In genomic region chr4:169142906-169143305, GRCh38 we compare ENCODE assay signal across 18 cellular contexts.
"Had no signal": no experiment of that assay in that cellular context is flagged by ENCODE, and none has a peak within 500 bp of the region (broad histone marks: within the 10 kb centered on the region; RNA-seq: fewer than 3 reads in every experiment).

No MANE protein-coding gene starts in this region.

- H3K27me3 ChIP-seq: colonic mucosa, foreskin keratinocyte, tibial artery had no signal

- DNase-seq: activated CD4-positive, alpha-beta memory T cell treated with anti-CD3 and anti-CD28 coated beads, Interleukin-2, amount 10 ng/mL, durations not matched to agents 7 days and 5 days; activated CD4-positive, alpha-beta T cell treated with anti-CD3 and anti-CD28 coated beads, Interleukin-2, amount 10 ng/mL, durations not matched to agents 24 days and 14 days; activated effector memory CD4-positive, alpha-beta T cell treated with anti-CD3 and anti-CD28 coated beads, Interleukin-2, amount 50 U/mL, for 16 hours; activated naive CD4-positive, alpha-beta T cell treated with anti-CD3 and anti-CD28 coated beads, Interleukin-2, amount 10 ng/mL, durations not matched to agents 7 days and 5 days; amygdala; colonic mucosa; erythroblast; foreskin keratinocyte; left ventricle myocardium superior; mammary epithelial cell; midbrain; nucleus accumbens; stimulated activated CD4-positive, alpha-beta T cell treated with anti-CD3 and anti-CD28 coated beads, Interleukin-12 subunit alpha, Interleukin-12 subunit beta, amount 100 ng/mL, for 4 hours; stimulated activated CD4-positive, alpha-beta T cell treated with anti-CD3 and anti-CD28 coated beads, Interleukin-4, amount 100 ng/mL, for 4 hours; stimulated activated naive CD8-positive, alpha-beta T cell treated with anti-CD3 and anti-CD28 coated beads, Interleukin-15, Interleukin-2, amounts not matched to agents 100 U/mL and 50 U/mL, for 24 hours; tibial artery had no signal

- H3K27ac Mint-ChIP-seq: activated CD4-positive, alpha-beta memory T cell treated with anti-CD3 and anti-CD28 coated beads, Interleukin-2, amount 10 ng/mL, durations not matched to agents 7 days and 5 days; activated CD4-positive, alpha-beta T cell treated with anti-CD3 and anti-CD28 coated beads, Interleukin-2, amount 10 ng/mL, durations not matched to agents 24 days and 14 days; activated naive CD4-positive, alpha-beta T cell treated with anti-CD3 and anti-CD28 coated beads, Interleukin-2, amount 10 ng/mL, durations not matched to agents 7 days and 5 days; natural killer cell treated with Interleukin-12 subunit alpha and Interleukin-12 subunit beta and Interleukin-15 and Interleukin-18, amount 100 ng/mL, for 72 hours had no signal

- H3K36me3 Mint-ChIP-seq: activated naive CD4-positive, alpha-beta T cell treated with anti-CD3 and anti-CD28 coated beads, Interleukin-2, amount 10 ng/mL, durations not matched to agents 7 days and 5 days; natural killer cell treated with Interleukin-12 subunit alpha and Interleukin-12 subunit beta and Interleukin-15 and Interleukin-18, amount 100 ng/mL, for 72 hours had no signal

- H3K4me3 ChIP-seq: colonic mucosa, tibial artery had no signal

- H3K27ac ChIP-seq: colonic mucosa, foreskin keratinocyte, tibial artery had no signal

- H3K4me1 Mint-ChIP-seq: activated CD4-positive, alpha-beta memory T cell treated with anti-CD3 and anti-CD28 coated beads, Interleukin-2, amount 10 ng/mL, durations not matched to agents 7 days and 5 days; activated CD4-positive, alpha-beta T cell treated with anti-CD3 and anti-CD28 coated beads, Interleukin-2, amount 10 ng/mL, durations not matched to agents 24 days and 14 days; activated naive CD4-positive, alpha-beta T cell treated with anti-CD3 and anti-CD28 coated beads, Interleukin-2, amount 10 ng/mL, durations not matched to agents 7 days and 5 days had no signal

- H3K27me3 Mint-ChIP-seq: activated CD4-positive, alpha-beta T cell treated with anti-CD3 and anti-CD28 coated beads, Interleukin-2, amount 10 ng/mL, durations not matched to agents 24 days and 14 days; activated naive CD4-positive, alpha-beta T cell treated with anti-CD3 and anti-CD28 coated beads, Interleukin-2, amount 10 ng/mL, durations not matched to agents 7 days and 5 days; natural killer cell treated with Interleukin-12 subunit alpha and Interleukin-12 subunit beta and Interleukin-15 and Interleukin-18, amount 100 ng/mL, for 72 hours had no signal

- H3K4me1 ChIP-seq: colonic mucosa had no signal

- H3K36me3 ChIP-seq: colonic mucosa, tibial artery had no signal

- H3K4me3 Mint-ChIP-seq: activated CD4-positive, alpha-beta memory T cell treated with anti-CD3 and anti-CD28 coated beads, Interleukin-2, amount 10 ng/mL, durations not matched to agents 7 days and 5 days; activated CD4-positive, alpha-beta T cell treated with anti-CD3 and anti-CD28 coated beads, Interleukin-2, amount 10 ng/mL, durations not matched to agents 24 days and 14 days; activated naive CD4-positive, alpha-beta T cell treated with anti-CD3 and anti-CD28 coated beads, Interleukin-2, amount 10 ng/mL, durations not matched to agents 7 days and 5 days; natural killer cell treated with Interleukin-12 subunit alpha and Interleukin-12 subunit beta and Interleukin-15 and Interleukin-18, amount 100 ng/mL, for 72 hours had no signal

- H3K9me3 Mint-ChIP-seq: activated CD4-positive, alpha-beta memory T cell treated with anti-CD3 and anti-CD28 coated beads, Interleukin-2, amount 10 ng/mL, durations not matched to agents 7 days and 5 days; activated CD4-positive, alpha-beta T cell treated with anti-CD3 and anti-CD28 coated beads, Interleukin-2, amount 10 ng/mL, durations not matched to agents 24 days and 14 days; activated naive CD4-positive, alpha-beta T cell treated with anti-CD3 and anti-CD28 coated beads, Interleukin-2, amount 10 ng/mL, durations not matched to agents 7 days and 5 days; natural killer cell treated with Interleukin-12 subunit alpha and Interleukin-12 subunit beta and Interleukin-15 and Interleukin-18, amount 100 ng/mL, for 72 hours had no signal

- H3K9me3 ChIP-seq: colonic mucosa, tibial artery had no signal

- ATAC-seq: activated CD4-positive, CD25-positive, alpha-beta regulatory T cell treated with anti-CD3 and anti-CD28 coated beads, Interleukin-2, amount 50 U/mL, for 24 hours; foreskin keratinocyte; left ventricle myocardium superior; natural killer cell treated with Interleukin-12 subunit alpha and Interleukin-12 subunit beta and Interleukin-15 and Interleukin-18, amount 100 ng/mL, for 72 hours; stimulated activated naive CD8-positive, alpha-beta T cell treated with anti-CD3 and anti-CD28 coated beads, Interleukin-15, Interleukin-2, amounts not matched to agents 100 U/mL and 50 U/mL, for 24 hours had no signal
